In the genomic region with DNA sequence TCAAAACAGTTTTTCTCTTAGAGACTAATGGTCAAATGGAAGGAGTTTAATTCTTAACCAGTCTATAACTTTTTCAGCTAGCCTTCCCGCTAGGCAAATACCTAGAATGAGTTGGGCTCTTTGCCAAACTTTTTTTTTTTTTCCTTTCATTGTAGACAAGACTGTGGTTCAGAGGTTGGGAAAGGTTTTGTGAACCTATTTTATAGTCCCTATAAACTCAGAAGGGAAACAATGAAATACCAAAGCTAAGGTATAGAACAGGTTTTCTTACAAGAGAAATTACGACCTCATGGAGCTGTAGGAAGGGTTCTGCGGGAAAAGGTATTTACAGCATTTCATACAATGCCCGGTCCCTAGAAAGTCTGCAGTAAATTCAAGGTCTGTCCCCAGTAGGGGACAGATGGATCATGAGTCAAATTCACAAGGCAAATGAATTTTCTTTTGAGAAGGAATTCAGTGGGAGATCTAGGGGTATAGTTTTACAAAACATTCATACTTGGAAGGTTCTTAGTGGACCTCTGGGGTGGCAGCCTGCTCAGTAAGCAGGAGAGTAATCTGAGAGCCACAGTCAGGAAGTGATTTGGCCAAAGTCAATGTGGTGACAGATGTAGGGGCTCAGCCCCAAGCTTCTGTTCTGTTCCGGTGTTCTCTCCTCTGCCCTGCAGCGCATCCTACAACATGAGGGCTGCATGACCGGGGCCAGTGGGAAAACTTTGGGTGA, we compare ENCODE assay signal across 12 cellular contexts.
A peak's percentile ranks its signal among the peaks of the same experiment; 100 is the strongest.
DNase-seq lines count a peak whose midpoint lies in the region; ATAC-seq and TF ChIP-seq lines count a peak whose summit lies in the region.
"Had no signal": no experiment of that assay in that cellular context is flagged by ENCODE, and none has a peak within 500 bp of the region (broad histone marks: within the 10 kb centered on the region; RNA-seq: fewer than 3 reads in every experiment).

No MANE protein-coding gene starts in this region.

- H3K4me1 Mint-ChIP-seq in mesothelial cell of epicardium: peaks cover 39% of the 10 kb centered on the region

- H3K9me3 Mint-ChIP-seq in mesothelial cell of epicardium: no peaks in the 10 kb centered on the region
- H3K9me3 Mint-ChIP-seq: stimulated activated naive B cell treated with anti-CD40 and anti-IgM and Interleukin-4, amounts not matched to agents 10 μg/mL and 1 μg/mL and 100 μg/mL, for 72 hours had no signal

- peak; percentile 34 for DNase-seq in DMS79 (lab: John Stamatoyannopoulos, UW)
- peak; percentile 40 for DNase-seq in NCI-H2107 (lab: John Stamatoyannopoulos, UW)
- peak; percentile 36 to 41 for DNase-seq in cardiac fibroblast (ENCODE audit: low read depth in 2 of 2)
- DNase-seq in mesothelial cell of epicardium (ENCODE audit: low spot score in 2 of 2, unreplicated experiment in 2 of 2): no peak
- DNase-seq in GF-D8 (lab: John Stamatoyannopoulos, UW): no peak
- no peak for DNase-seq in erythroblast (lab: John Stamatoyannopoulos, UW)
- DNase-seq: brain microvascular endothelial cell; NCI-H187; stimulated activated naive B cell treated with anti-CD40 and anti-IgM and Interleukin-4, amounts not matched to agents 10 μg/mL and 1 μg/mL and 100 μg/mL, for 72 hours; T-helper 1 cell had no signal

- TF ChIP-seq POLR2A in erythroblast (IDR thresholded peaks at IDR 0.05; ENCODE audit: low read length): no peak

- ATAC-seq in HG02588 (IDR thresholded peaks at IDR 0.05; ENCODE audit: unreplicated experiment) (no peak), HG02610 (IDR thresholded peaks at IDR 0.05; ENCODE audit: unreplicated experiment) (no peak)
- ATAC-seq: stimulated activated naive B cell treated with anti-CD40 and anti-IgM and Interleukin-4, amounts not matched to agents 10 μg/mL and 1 μg/mL and 100 μg/mL, for 72 hours had no signal

- H3K4me3 ChIP-seq in cardiac fibroblast (replicated peaks in 1 of 2; ENCODE audit: low read depth in 2 of 2, low read length in 2 of 2): no peak overlapping the region

- H3K36me3 Mint-ChIP-seq in mesothelial cell of epicardium: no peaks in the 10 kb centered on the region
- H3K36me3 Mint-ChIP-seq: stimulated activated naive B cell treated with anti-CD40 and anti-IgM and Interleukin-4, amounts not matched to agents 10 μg/mL and 1 μg/mL and 100 μg/mL, for 72 hours had no signal

- peak overlapping the region; percentile 91 for H3K27ac Mint-ChIP-seq in mesothelial cell of epicardium
- H3K27ac Mint-ChIP-seq: stimulated activated naive B cell treated with anti-CD40 and anti-IgM and Interleukin-4, amounts not matched to agents 10 μg/mL and 1 μg/mL and 100 μg/mL, for 72 hours had no signal

- TF ChIP-seq CTCF in cardiac fibroblast (IDR thresholded peaks at IDR 0.05; ENCODE audit: low read depth, low read length) (no peak), mesothelial cell of epicardium (IDR thresholded peaks at IDR 0.05; ENCODE audit: unreplicated experiment) (no peak)

- no peak overlapping the region for H3K4me3 Mint-ChIP-seq in mesothelial cell of epicardium
- H3K4me3 Mint-ChIP-seq: stimulated activated naive B cell treated with anti-CD40 and anti-IgM and Interleukin-4, amounts not matched to agents 10 μg/mL and 1 μg/mL and 100 μg/mL, for 72 hours had no signal

- H3K27me3 Mint-ChIP-seq in mesothelial cell of epicardium (ENCODE audit: low read depth): no peaks in the 10 kb centered on the region

Comparison
In these comparisons a context has a peak if more than half of its experiments do, and no peak if none do; other contexts are left out.
1. DNase-seq: peak in DMS79 (single experiment), NCI-H2107 (single experiment) and cardiac fibroblast (2 of 2); none in mesothelial cell of epicardium (0 of 2), GF-D8 (single experiment) and erythroblast (0 of 2).